30 cellular contexts compared by ENCODE assay signal in the genomic region with DNA sequence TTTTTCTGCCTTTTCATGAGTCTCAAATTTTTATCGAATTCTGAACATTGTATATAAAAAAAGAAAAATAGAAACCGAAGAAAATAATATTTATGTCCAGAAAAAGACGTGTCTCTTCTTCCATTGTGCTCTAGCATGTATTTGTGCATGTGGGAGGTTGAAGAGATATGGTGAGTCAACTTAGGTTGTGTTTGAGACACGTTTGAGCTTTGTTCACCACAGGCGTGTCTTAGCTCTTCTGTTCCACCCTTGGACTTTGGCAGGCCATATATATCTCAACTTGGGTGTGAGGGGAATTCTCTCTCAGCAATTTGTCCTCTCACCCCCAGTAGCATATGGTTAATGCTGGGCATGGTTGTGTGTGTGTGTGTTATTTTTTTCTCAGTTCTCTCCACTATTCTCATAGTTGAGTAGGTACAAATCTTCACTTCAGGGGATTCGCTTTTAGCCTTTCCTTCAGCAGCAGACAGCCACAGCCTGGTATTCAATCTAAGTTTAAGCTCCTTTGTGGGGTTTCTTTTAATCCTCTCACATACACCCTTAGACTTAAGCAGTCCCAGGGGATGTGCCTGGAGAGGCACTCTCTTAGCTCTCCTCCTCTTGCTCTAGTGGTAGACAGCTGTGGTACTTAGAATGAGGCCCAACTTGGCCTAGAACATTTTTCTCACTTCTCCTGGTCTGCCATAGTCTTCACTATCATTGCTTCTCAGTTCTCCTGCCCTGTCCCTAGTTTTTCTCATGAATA.
"Had no signal": no experiment of that assay in that cellular context is flagged by ENCODE, and none has a peak within 500 bp of the region (broad histone marks: within the 10 kb centered on the region; RNA-seq: fewer than 3 reads in every experiment).

No MANE protein-coding gene starts in this region.

- H3K9me3 ChIP-seq: ovary, thyroid gland, upper lobe of left lung, vagina had no signal

- FAIRE-seq: colon, frontal cortex, islet of Langerhans had no signal

- H3K27me3 ChIP-seq: ovary, thyroid gland, upper lobe of left lung, vagina had no signal

- H3K9me3 Mint-ChIP-seq: activated naive CD4-positive, alpha-beta T cell treated with anti-CD3 and anti-CD28 coated beads, Interleukin-2, amount 50 U/mL, for 24 hours had no signal

- H3K36me3 Mint-ChIP-seq: activated naive CD4-positive, alpha-beta T cell treated with anti-CD3 and anti-CD28 coated beads, Interleukin-2, amount 50 U/mL, for 24 hours; naive B cell; WTC11 had no signal

- H3K27ac Mint-ChIP-seq: activated CD4-positive, alpha-beta memory T cell treated with anti-CD3 and anti-CD28 coated beads, Interleukin-2, amount 10 ng/mL, durations not matched to agents 7 days and 5 days; activated CD4-positive, alpha-beta T cell treated with anti-CD3 and anti-CD28 coated beads, Interleukin-2, amount 10 ng/mL, durations not matched to agents 7 days and 5 days; activated naive CD4-positive, alpha-beta T cell treated with anti-CD3 and anti-CD28 coated beads, Interleukin-2, amount 50 U/mL, for 24 hours; activated naive CD8-positive, alpha-beta T cell treated with anti-CD3 and anti-CD28 coated beads, Interleukin-2, amount 50 U/mL, for 24 hours; activated T-helper 2 cell treated with anti-CD3 and anti-CD28 coated beads, Interferon-gamma antibody, Interleukin-2, Interleukin-4, amounts not matched to agents 10 μg/mL and 5 μg/mL and 100 μg/mL, durations not matched to agents 14 hours and 24 hours and 36 hours; progenitor cell of endocrine pancreas; WTC11 had no signal

- H3K4me1 Mint-ChIP-seq: activated CD4-positive, alpha-beta memory T cell treated with anti-CD3 and anti-CD28 coated beads, Interleukin-2, amount 10 ng/mL, durations not matched to agents 7 days and 5 days; activated CD4-positive, alpha-beta T cell treated with anti-CD3 and anti-CD28 coated beads, Interleukin-2, amount 10 ng/mL, durations not matched to agents 7 days and 5 days; activated naive CD4-positive, alpha-beta T cell treated with anti-CD3 and anti-CD28 coated beads, Interleukin-2, amount 50 U/mL, for 24 hours had no signal

- H3K4me3 Mint-ChIP-seq: activated CD4-positive, alpha-beta memory T cell treated with anti-CD3 and anti-CD28 coated beads, Interleukin-2, amount 10 ng/mL, durations not matched to agents 7 days and 5 days; activated CD4-positive, alpha-beta T cell treated with anti-CD3 and anti-CD28 coated beads, Interleukin-2, amount 10 ng/mL, durations not matched to agents 7 days and 5 days; activated naive CD4-positive, alpha-beta T cell treated with anti-CD3 and anti-CD28 coated beads, Interleukin-2, amount 50 U/mL, for 24 hours; activated naive CD8-positive, alpha-beta T cell treated with anti-CD3 and anti-CD28 coated beads, Interleukin-2, amount 50 U/mL, for 24 hours; naive B cell; nephron progenitor cell; stimulated activated naive CD8-positive, alpha-beta T cell treated with anti-CD3 and anti-CD28 coated beads, Interleukin-15, amount 100 ng/mL, for 72 hours; WTC11 had no signal

- DNase-seq: activated CD4-positive, alpha-beta memory T cell treated with anti-CD3 and anti-CD28 coated beads, Interleukin-2, amount 10 ng/mL, durations not matched to agents 7 days and 5 days; activated CD4-positive, alpha-beta T cell treated with anti-CD3 and anti-CD28 coated beads for 1 hour; activated CD4-positive, alpha-beta T cell treated with anti-CD3 and anti-CD28 coated beads, Interleukin-2, amount 10 ng/mL, durations not matched to agents 7 days and 5 days; activated CD8-positive, alpha-beta memory T cell treated with anti-CD3 and anti-CD28 coated beads, Interleukin-2, amount 50 U/mL, for 48 hours; activated naive CD8-positive, alpha-beta T cell treated with anti-CD3 and anti-CD28 coated beads, Interleukin-2, amount 50 U/mL, for 24 hours; activated T-cell treated with anti-CD3 and anti-CD28 coated beads, Interleukin-2, amount 50 U/mL, for 48 hours; amygdala; dermis blood vessel endothelial cell; effector CD4-positive, alpha-beta T cell; left ventricle myocardium superior; naive B cell; nephron progenitor cell; ovary; retina; stimulated activated CD4-positive, alpha-beta T cell treated with anti-CD3 and anti-CD28 coated beads, Interleukin-12 subunit alpha, Interleukin-12 subunit beta, amount 100 ng/mL, for 4 hours; stimulated activated CD4-positive, alpha-beta T cell treated with anti-CD3 and anti-CD28 coated beads, Interleukin-4, amount 100 ng/mL, for 1 hour; stimulated activated naive CD8-positive, alpha-beta T cell treated with anti-CD3 and anti-CD28 coated beads, Interleukin-15, amount 100 ng/mL, for 72 hours; T-helper 2 cell; thyroid gland; upper lobe of left lung had no signal

- H3K4me3 ChIP-seq: ovary, skin epidermis, thyroid gland, upper lobe of left lung, vagina had no signal

- H3K27ac ChIP-seq: epithelial cell of prostate, ovary, skin epidermis, thyroid gland, upper lobe of left lung, vagina had no signal

- H3K27me3 Mint-ChIP-seq: activated CD4-positive, alpha-beta memory T cell treated with anti-CD3 and anti-CD28 coated beads, Interleukin-2, amount 10 ng/mL, durations not matched to agents 7 days and 5 days; activated CD4-positive, alpha-beta T cell treated with anti-CD3 and anti-CD28 coated beads, Interleukin-2, amount 10 ng/mL, durations not matched to agents 7 days and 5 days; activated naive CD4-positive, alpha-beta T cell treated with anti-CD3 and anti-CD28 coated beads, Interleukin-2, amount 50 U/mL, for 24 hours; activated naive CD8-positive, alpha-beta T cell treated with anti-CD3 and anti-CD28 coated beads, Interleukin-2, amount 50 U/mL, for 24 hours; naive B cell; progenitor cell of endocrine pancreas; stimulated activated naive CD8-positive, alpha-beta T cell treated with anti-CD3 and anti-CD28 coated beads, Interleukin-15, amount 100 ng/mL, for 72 hours had no signal

- H3K36me3 ChIP-seq: ovary, thyroid gland, upper lobe of left lung, vagina had no signal

- H3K4me1 ChIP-seq: thyroid gland, upper lobe of left lung, vagina had no signal
